In genomic region chr9:79189511-79189924, GRCh38 we compare ENCODE assay signal across 1 cellular context.
TF ChIP-seq lines count a peak whose summit lies in the region.

No MANE protein-coding gene starts in this region.

TF ChIP-seq in IMR-90, 13 proteins besides CTCF, POLR2A, EP300 and RAD21 (continued from another document):
- TF ChIP-seq, protein P1, sequence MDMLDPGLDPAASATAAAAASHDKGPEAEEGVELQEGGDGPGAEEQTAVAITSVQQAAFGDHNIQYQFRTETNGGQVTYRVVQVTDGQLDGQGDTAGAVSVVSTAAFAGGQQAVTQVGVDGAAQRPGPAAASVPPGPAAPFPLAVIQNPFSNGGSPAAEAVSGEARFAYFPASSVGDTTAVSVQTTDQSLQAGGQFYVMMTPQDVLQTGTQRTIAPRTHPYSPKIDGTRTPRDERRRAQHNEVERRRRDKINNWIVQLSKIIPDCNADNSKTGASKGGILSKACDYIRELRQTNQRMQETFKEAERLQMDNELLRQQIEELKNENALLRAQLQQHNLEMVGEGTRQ (IDR thresholded peaks at IDR 0.05; ENCODE audit: low read depth, low read length) = no peak
- TF ChIP-seq SMC3 (IDR thresholded peaks at IDR 0.05; ENCODE audit: low read depth, low read length) (no peak), MAZ (IDR thresholded peaks at IDR 0.05; ENCODE audit: borderline replicate concordance, low read depth, low read length) (no peak), FOS (IDR thresholded peaks at IDR 0.05; ENCODE audit: low read depth, low read length) (peak; percentile 46; the same call in 1 of the 2 replicates), MXI1 (IDR thresholded peaks at IDR 0.05; ENCODE audit: borderline replicate concordance, low read depth, low read length) (no peak), CEBPB (IDR thresholded peaks at IDR 0.05; ENCODE audit: low read depth, low read length) (peak; percentile 41; the same call in 1 of the 2 replicates), CHD1 (IDR thresholded peaks at IDR 0.05; ENCODE audit: low read depth, low read length) (no peak)
